1 cellular context compared by ENCODE assay signal in the genomic region with DNA sequence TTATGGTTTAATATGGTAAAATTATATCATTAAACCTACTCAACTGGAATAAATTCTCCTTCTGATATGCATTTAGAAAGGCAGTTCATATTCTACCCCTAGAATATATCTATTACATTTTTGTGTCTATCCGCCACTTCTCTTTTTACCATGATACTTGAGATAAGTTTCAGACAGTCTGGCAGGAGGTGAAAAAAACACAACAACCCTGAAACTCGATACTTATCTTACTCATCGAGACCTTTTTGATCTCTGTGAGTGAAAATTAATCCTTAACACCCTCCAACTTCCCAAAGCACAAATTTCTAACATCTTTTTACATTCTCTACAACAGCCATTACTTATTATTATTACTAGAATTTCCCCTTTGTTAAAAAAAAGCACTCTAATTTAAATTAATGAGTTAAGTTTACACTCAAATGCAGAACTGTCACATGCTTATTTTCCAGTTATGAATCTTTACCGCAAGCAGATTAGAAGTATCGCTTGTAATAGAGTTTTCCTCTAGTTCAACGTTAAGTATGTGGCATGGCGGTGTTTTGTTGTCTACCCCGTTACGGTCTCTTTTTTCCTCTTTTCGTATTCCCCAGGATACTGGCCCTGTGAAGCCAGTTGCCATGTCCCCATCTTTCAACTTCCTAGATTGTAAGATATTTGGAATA.
TF ChIP-seq lines count a peak whose summit lies in the region.

No MANE protein-coding gene starts in this region.

TF ChIP-seq in WTC11, 78 proteins besides CTCF, POLR2A, EP300 and RAD21 (continued from another document):
- TF ChIP-seq, protein P1, sequence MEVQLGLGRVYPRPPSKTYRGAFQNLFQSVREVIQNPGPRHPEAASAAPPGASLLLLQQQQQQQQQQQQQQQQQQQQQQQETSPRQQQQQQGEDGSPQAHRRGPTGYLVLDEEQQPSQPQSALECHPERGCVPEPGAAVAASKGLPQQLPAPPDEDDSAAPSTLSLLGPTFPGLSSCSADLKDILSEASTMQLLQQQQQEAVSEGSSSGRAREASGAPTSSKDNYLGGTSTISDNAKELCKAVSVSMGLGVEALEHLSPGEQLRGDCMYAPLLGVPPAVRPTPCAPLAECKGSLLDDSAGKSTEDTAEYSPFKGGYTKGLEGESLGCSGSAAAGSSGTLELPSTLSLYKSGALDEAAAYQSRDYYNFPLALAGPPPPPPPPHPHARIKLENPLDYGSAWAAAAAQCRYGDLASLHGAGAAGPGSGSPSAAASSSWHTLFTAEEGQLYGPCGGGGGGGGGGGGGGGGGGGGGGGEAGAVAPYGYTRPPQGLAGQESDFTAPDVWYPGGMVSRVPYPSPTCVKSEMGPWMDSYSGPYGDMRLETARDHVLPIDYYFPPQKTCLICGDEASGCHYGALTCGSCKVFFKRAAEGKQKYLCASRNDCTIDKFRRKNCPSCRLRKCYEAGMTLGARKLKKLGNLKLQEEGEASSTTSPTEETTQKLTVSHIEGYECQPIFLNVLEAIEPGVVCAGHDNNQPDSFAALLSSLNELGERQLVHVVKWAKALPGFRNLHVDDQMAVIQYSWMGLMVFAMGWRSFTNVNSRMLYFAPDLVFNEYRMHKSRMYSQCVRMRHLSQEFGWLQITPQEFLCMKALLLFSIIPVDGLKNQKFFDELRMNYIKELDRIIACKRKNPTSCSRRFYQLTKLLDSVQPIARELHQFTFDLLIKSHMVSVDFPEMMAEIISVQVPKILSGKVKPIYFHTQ (CRISPR knock-in tag; IDR thresholded peaks at IDR 0.05), result no peak
- TF ChIP-seq ZNF263 (CRISPR knock-in tag; IDR thresholded peaks at IDR 0.05; ENCODE audit: low read depth), result no peak
- no peak for TF ChIP-seq NR3C1 (CRISPR knock-in tag; conservative IDR thresholded peaks at IDR 0.05; ENCODE audit: low read depth)
- no peak for TF ChIP-seq RELA (CRISPR knock-in tag; IDR thresholded peaks at IDR 0.05; ENCODE audit: borderline replicate concordance)
- no peak for TF ChIP-seq MYBL2 (CRISPR knock-in tag; IDR thresholded peaks at IDR 0.05)
- TF ChIP-seq OVOL2 (CRISPR knock-in tag; IDR thresholded peaks at IDR 0.05; ENCODE audit: borderline replicate concordance), result no peak
